In the genomic region with DNA sequence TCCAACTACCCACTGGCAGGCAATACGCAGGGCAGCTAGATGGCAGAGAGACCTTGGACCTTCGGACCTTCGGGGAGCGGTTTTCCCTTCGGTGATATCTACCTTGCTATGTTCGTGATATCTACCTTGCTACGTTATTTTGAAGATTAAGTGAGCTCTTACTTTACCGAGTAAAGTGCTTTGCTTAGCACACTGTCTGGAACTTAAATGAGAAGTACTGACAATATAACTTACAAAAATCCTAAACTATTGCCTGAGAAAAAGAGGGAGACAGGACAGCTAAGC, we compare ENCODE assay signal across 8 cellular contexts. TPM values are rescaled to one million over a fixed set of nuclear protein-coding genes. Genes with fewer than 3 reads are reported as not detected.
DNase-seq lines count a peak whose midpoint lies in the region; ATAC-seq lines count a peak whose summit lies in the region.

No MANE protein-coding gene starts in this region.

- intact Hi-C loops in naive thymus-derived CD4-positive, alpha-beta T cell (cut with micrococcal nuclease), result loop anchor here (1.0 to 10.0 kb wide), 11 partner anchors 66 to 1476 kb away; a partner anchor contains a TSS

- peaks cover 0 to 3% (median 0%) of the 10 kb centered on the region in 3 experiments for H3K36me3 ChIP-seq in naive thymus-derived CD4-positive, alpha-beta T cell (ENCODE audit: control insufficient read depth in 2 of 3, insufficient read depth in 3 of 3, low read length in 3 of 3)

- peaks cover 16 to 43% (median 37%) of the 10 kb centered on the region in 7 donors for H3K4me1 Mint-ChIP-seq in naive thymus-derived CD4-positive, alpha-beta T cell

- CTCF ChIA-PET in naive thymus-derived CD4-positive, alpha-beta T cell (lab: Charles Lee), result interaction anchor here (0.9 to 1.7 kb wide), 5 partner anchors 10 to 128 kb away, joined by 3 to 8 read pairs (median 5); no protein-coding TSS in a partner anchor

- peak overlapping the region; percentile 87 to 99 (median 94) for H3K4me3 Mint-ChIP-seq in naive thymus-derived CD4-positive, alpha-beta T cell

- H3K36me3 Mint-ChIP-seq in naive thymus-derived CD4-positive, alpha-beta T cell, result peaks cover 0 to 10% (median 3%) of the 10 kb centered on the region in 5 donors

- ATAC-seq in GM18511 (IDR thresholded peaks at IDR 0.05; ENCODE audit: unreplicated experiment), result peak; percentile 29
- peak; percentile 20 for ATAC-seq in HG03439 (IDR thresholded peaks at IDR 0.05; ENCODE audit: unreplicated experiment)
- no peak for ATAC-seq in naive thymus-derived CD4-positive, alpha-beta T cell
- ATAC-seq in HG03571 (IDR thresholded peaks at IDR 0.05; ENCODE audit: unreplicated experiment), result no peak

- DNase-seq in caudate nucleus (lab: John Stamatoyannopoulos, UW), result peak in 1 of 61 donors; percentile 28
- DNase-seq in naive thymus-derived CD4-positive, alpha-beta T cell, result no peak
- DNase-seq in HT-29 (ENCODE audit: low spot score), result no peak
- no peak for DNase-seq in NCI-H1436 treated with DMSO at 0.1 percent for 48 hours (lab: John Stamatoyannopoulos, UW)
- DNase-seq in kidney tubule cell (ENCODE audit: low spot score), result no peak

- no peaks in the 10 kb centered on the region for H3K9me3 ChIP-seq in naive thymus-derived CD4-positive, alpha-beta T cell (ENCODE audit: control insufficient read depth in 2 of 3, low read length in 3 of 3)

- peak overlapping the region; percentile 96 to 100 (median 99) for H3K27ac Mint-ChIP-seq in naive thymus-derived CD4-positive, alpha-beta T cell

- peaks cover 0 to 3% (median 0%) of the 10 kb centered on the region in 11 donors for H3K9me3 Mint-ChIP-seq in naive thymus-derived CD4-positive, alpha-beta T cell

- POLR2A ChIA-PET in naive thymus-derived CD4-positive, alpha-beta T cell (lab: Charles Lee), result interaction anchor here (0.5 to 4.9 kb wide), 25 partner anchors 11 to 1585 kb away, joined by 3 to 55 read pairs (median 6); a partner anchor contains a TSS

- H3K4me3 ChIP-seq in naive thymus-derived CD4-positive, alpha-beta T cell (ENCODE audit: low read length), result peak overlapping the region; percentile 76

- no peaks in the 10 kb centered on the region for H3K27me3 ChIP-seq in naive thymus-derived CD4-positive, alpha-beta T cell (ENCODE audit: control insufficient read depth in 2 of 2, insufficient read depth in 2 of 2, low read length in 2 of 2)

- peaks cover 0 to 13% (median 0%) of the 10 kb centered on the region in 5 donors for H3K27me3 Mint-ChIP-seq in naive thymus-derived CD4-positive, alpha-beta T cell

- H3K4me1 ChIP-seq in naive thymus-derived CD4-positive, alpha-beta T cell (ENCODE audit: control insufficient read depth in 2 of 2, insufficient read depth in 2 of 2, low read length in 2 of 2), result peaks cover 16 to 22% of the 10 kb centered on the region in 2 donors

- H3K27ac ChIP-seq in caudate nucleus (ENCODE audit: low read depth, low read length), result peak overlapping the region; percentile 100
- H3K27ac ChIP-seq in naive thymus-derived CD4-positive, alpha-beta T cell (ENCODE audit: low read depth, low read length), result peak overlapping the region; percentile 98

RNA-seq across cellular contexts. Expression of a gene that starts 1.0 kb away (rescaled TPM):
- total RNA-seq in naive thymus-derived CD4-positive, alpha-beta T cell, result 10 to 100 TPM; 12.4 to 16.3 (median 13.8) TPM
- 1 to 10 TPM; 2.5 to 3.3 TPM for polyA plus RNA-seq in naive thymus-derived CD4-positive, alpha-beta T cell
- total RNA-seq in HT-29 (2014; rRNA removed; shearing (Covaris generic)), result 10.4 and 17.7 TPM in 2 replicates

Comparison
In these comparisons a context has a peak if more than half of its experiments do, and no peak if none do; other contexts are left out.
1. ATAC-seq: peak in GM18511 (single experiment) and HG03439 (single experiment); none in naive thymus-derived CD4-positive, alpha-beta T cell (single experiment) and HG03571 (single experiment).